Comparison of ENCODE assay signal across 1 cellular context in the genomic region with DNA sequence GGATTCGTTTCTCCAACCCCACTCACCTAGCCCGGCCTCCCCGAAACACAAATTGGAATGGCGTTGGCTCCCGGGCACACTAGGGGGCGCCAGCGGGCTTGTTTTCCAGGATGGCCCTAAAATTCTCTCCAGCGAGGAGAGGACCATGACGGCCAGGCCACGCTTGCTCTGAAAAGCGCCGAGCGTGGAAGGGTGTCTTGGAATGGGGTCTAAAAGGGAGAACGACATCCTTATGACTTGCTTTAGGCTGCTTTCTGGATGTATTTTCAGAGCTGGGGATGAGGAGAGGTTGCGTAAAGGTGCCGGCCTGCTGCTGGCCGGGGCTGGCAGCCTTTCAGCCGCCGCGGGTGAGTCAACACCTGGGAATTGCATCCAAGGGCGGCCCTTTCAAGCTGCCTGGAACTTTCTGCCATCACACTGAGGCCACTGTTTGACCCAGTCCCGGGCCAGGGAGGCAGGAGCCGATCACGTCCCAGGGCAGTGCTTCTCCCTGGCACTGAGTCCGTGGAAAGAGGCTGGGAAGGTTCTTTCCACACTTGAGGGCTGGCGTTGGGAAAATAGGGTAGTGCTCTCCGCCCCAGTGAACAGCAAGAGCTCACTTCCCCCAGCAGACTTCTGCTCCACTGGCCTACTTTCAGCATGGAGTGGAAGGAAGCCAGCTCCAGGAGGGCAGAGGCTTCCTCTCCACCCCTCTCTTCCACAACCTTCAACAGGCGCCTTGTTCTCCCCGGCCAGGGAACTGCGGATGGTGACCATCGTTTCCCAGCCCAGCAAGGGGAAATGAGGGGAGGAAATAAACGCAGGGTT.
TF ChIP-seq lines count a peak whose summit lies in the region.

No MANE protein-coding gene starts in this region.

TF ChIP-seq in HepG2, 621 proteins besides CTCF, POLR2A, EP300 and RAD21 (continued from another document and continues in another):
- TF ChIP-seq, protein P1, sequence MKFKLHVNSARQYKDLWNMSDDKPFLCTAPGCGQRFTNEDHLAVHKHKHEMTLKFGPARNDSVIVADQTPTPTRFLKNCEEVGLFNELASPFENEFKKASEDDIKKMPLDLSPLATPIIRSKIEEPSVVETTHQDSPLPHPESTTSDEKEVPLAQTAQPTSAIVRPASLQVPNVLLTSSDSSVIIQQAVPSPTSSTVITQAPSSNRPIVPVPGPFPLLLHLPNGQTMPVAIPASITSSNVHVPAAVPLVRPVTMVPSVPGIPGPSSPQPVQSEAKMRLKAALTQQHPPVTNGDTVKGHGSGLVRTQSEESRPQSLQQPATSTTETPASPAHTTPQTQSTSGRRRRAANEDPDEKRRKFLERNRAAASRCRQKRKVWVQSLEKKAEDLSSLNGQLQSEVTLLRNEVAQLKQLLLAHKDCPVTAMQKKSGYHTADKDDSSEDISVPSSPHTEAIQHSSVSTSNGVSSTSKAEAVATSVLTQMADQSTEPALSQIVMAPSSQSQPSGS (CRISPR knock-in tag; IDR thresholded peaks at IDR 0.05), result no peak; the same call in 1 of the 2 replicates
- TF ChIP-seq DNMT1 (CRISPR knock-in tag; IDR thresholded peaks at IDR 0.05) (no peak), ISX (CRISPR knock-in tag; conservative IDR thresholded peaks at IDR 0.05) (no peak), BRD4 (CRISPR knock-in tag; IDR thresholded peaks at IDR 0.05) (peak; percentile 62), ZNF337 (CRISPR knock-in tag; IDR thresholded peaks at IDR 0.05; ENCODE audit: borderline replicate concordance, low read depth) (peak; percentile 78; the same call in 1 of the 2 replicates), FOSL1 (CRISPR knock-in tag; IDR thresholded peaks at IDR 0.05; ENCODE audit: borderline replicate concordance) (peak; percentile 94), ZKSCAN1 (IDR thresholded peaks at IDR 0.05; ENCODE audit: low read length) (0 out of 2 replicates have a peak, but pooled peaks have one; percentile 16), SPEN (CRISPR knock-in tag; IDR thresholded peaks at IDR 0.05; ENCODE audit: low read depth) (peak; percentile 60), RBM39 (IDR thresholded peaks at IDR 0.05; ENCODE audit: low read depth, low read length, poor library complexity, severe bottlenecking) (peak; percentile 16), TEAD2 (CRISPR knock-in tag; IDR thresholded peaks at IDR 0.05) (no peak), CHD4 (IDR thresholded peaks at IDR 0.05; ENCODE audit: borderline replicate concordance, low read length) (no peak), IRF2 (CRISPR knock-in tag; IDR thresholded peaks at IDR 0.05) (peak; percentile 78), TEAD3 (CRISPR knock-in tag; optimal IDR thresholded peaks at IDR 0.05; ENCODE audit: borderline replicate concordance) (peak; percentile 92), TCF7 (IDR thresholded peaks at IDR 0.05; ENCODE audit: low read depth) (peak; percentile 96), PAWR (CRISPR knock-in tag; IDR thresholded peaks at IDR 0.05; ENCODE audit: borderline replicate concordance) (0 out of 2 replicates have a peak, but pooled peaks have one; percentile 86), ARID2 (CRISPR knock-in tag; IDR thresholded peaks at IDR 0.05; ENCODE audit: borderline replicate concordance) (no peak), ZBTB38 (CRISPR knock-in tag; IDR thresholded peaks at IDR 0.05) (peak; percentile 80; the same call in 1 of the 2 replicates), POGZ (CRISPR knock-in tag; IDR thresholded peaks at IDR 0.05) (no peak), U2AF1 (optimal IDR thresholded peaks at IDR 0.05; ENCODE audit: low read depth, low read length) (no peak), PITX1 (CRISPR knock-in tag; IDR thresholded peaks at IDR 0.05) (peak; percentile 64), RARG (CRISPR knock-in tag; IDR thresholded peaks at IDR 0.05; ENCODE audit: low read depth) (no peak; the same call in 1 of the 2 replicates), ZNF619 (CRISPR knock-in tag; IDR thresholded peaks at IDR 0.05) (no peak), SRY (CRISPR knock-in tag; IDR thresholded peaks at IDR 0.05) (peak; percentile 84; the same call in 1 of the 2 replicates), GTF2F1 (IDR thresholded peaks at IDR 0.05; ENCODE audit: low read length) (0 out of 2 replicates have a peak, but pooled peaks have one; percentile 26), ZNF703 (CRISPR knock-in tag; IDR thresholded peaks at IDR 0.05; ENCODE audit: borderline replicate concordance) (peak; percentile 78; the same call in 1 of the 2 replicates), MLLT10 (CRISPR knock-in tag; IDR thresholded peaks at IDR 0.05) (no peak), SMC3 (IDR thresholded peaks at IDR 0.05; ENCODE audit: low read length) (peak; percentile 41; the same call in 1 of the 2 replicates), SATB2 (CRISPR knock-in tag; IDR thresholded peaks at IDR 0.05) (no peak), ZNF746 (CRISPR knock-in tag; IDR thresholded peaks at IDR 0.05) (peak; percentile 86), ZNF460 (CRISPR knock-in tag; IDR thresholded peaks at IDR 0.05; ENCODE audit: borderline replicate concordance) (peak; percentile 46; the same call in 1 of the 2 replicates), MBD4 (IDR thresholded peaks at IDR 0.05; ENCODE audit: borderline replicate concordance, low read length) (no peak), ZNF124 (CRISPR knock-in tag; IDR thresholded peaks at IDR 0.05) (no peak), ZNF230 (CRISPR knock-in tag; IDR thresholded peaks at IDR 0.05) (peak; percentile 76; the same call in 1 of the 2 replicates), CREB1 (IDR thresholded peaks at IDR 0.05) (no peak), CREB1 (CRISPR knock-in tag; IDR thresholded peaks at IDR 0.05) (no peak)
- TF ChIP-seq, protein P2, sequence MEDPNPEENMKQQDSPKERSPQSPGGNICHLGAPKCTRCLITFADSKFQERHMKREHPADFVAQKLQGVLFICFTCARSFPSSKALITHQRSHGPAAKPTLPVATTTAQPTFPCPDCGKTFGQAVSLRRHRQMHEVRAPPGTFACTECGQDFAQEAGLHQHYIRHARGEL (CRISPR knock-in tag; IDR thresholded peaks at IDR 0.05), result no peak
- TF ChIP-seq, protein P3, sequence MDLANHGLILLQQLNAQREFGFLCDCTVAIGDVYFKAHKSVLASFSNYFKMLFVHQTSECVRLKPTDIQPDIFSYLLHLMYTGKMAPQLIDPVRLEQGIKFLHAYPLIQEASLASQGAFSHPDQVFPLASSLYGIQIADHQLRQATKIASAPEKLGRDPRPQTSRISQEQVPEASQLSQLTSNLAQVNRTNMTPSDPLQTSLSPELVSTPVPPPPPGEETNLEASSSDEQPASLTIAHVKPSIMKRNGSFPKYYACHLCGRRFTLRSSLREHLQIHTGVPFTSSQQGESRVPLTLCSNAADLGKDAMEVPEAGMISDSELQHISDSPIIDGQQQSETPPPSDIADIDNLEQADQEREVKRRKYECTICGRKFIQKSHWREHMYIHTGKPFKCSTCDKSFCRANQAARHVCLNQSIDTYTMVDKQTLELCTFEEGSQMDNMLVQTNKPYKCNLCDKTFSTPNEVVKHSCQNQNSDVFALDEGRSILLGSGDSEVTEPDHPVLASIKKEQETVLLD (CRISPR knock-in tag; IDR thresholded peaks at IDR 0.05; ENCODE audit: low read depth), result no peak
- TF ChIP-seq, protein P4, sequence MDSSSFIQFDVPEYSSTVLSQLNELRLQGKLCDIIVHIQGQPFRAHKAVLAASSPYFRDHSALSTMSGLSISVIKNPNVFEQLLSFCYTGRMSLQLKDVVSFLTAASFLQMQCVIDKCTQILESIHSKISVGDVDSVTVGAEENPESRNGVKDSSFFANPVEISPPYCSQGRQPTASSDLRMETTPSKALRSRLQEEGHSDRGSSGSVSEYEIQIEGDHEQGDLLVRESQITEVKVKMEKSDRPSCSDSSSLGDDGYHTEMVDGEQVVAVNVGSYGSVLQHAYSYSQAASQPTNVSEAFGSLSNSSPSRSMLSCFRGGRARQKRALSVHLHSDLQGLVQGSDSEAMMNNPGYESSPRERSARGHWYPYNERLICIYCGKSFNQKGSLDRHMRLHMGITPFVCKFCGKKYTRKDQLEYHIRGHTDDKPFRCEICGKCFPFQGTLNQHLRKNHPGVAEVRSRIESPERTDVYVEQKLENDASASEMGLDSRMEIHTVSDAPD (CRISPR knock-in tag; IDR thresholded peaks at IDR 0.05), result no peak; the same call in 1 of the 2 replicates
- TF ChIP-seq, protein P5, sequence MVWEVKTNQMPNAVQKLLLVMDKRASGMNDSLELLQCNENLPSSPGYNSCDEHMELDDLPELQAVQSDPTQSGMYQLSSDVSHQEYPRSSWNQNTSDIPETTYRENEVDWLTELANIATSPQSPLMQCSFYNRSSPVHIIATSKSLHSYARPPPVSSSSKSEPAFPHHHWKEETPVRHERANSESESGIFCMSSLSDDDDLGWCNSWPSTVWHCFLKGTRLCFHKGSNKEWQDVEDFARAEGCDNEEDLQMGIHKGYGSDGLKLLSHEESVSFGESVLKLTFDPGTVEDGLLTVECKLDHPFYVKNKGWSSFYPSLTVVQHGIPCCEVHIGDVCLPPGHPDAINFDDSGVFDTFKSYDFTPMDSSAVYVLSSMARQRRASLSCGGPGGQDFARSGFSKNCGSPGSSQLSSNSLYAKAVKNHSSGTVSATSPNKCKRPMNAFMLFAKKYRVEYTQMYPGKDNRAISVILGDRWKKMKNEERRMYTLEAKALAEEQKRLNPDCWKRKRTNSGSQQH (CRISPR knock-in tag; IDR thresholded peaks at IDR 0.05; ENCODE audit: low read depth), result no peak
- TF ChIP-seq, protein P6, sequence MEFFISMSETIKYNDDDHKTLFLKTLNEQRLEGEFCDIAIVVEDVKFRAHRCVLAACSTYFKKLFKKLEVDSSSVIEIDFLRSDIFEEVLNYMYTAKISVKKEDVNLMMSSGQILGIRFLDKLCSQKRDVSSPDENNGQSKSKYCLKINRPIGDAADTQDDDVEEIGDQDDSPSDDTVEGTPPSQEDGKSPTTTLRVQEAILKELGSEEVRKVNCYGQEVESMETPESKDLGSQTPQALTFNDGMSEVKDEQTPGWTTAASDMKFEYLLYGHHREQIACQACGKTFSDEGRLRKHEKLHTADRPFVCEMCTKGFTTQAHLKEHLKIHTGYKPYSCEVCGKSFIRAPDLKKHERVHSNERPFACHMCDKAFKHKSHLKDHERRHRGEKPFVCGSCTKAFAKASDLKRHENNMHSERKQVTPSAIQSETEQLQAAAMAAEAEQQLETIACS (CRISPR knock-in tag; IDR thresholded peaks at IDR 0.05), result no peak
- TF ChIP-seq, protein P7, sequence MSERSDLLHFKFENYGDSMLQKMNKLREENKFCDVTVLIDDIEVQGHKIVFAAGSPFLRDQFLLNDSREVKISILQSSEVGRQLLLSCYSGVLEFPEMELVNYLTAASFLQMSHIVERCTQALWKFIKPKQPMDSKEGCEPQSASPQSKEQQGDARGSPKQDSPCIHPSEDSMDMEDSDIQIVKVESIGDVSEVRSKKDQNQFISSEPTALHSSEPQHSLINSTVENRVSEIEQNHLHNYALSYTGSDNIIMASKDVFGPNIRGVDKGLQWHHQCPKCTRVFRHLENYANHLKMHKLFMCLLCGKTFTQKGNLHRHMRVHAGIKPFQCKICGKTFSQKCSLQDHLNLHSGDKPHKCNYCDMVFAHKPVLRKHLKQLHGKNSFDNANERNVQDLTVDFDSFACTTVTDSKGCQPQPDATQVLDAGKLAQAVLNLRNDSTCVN (CRISPR knock-in tag; IDR thresholded peaks at IDR 0.05; ENCODE audit: borderline replicate concordance), result no peak
- TF ChIP-seq, protein P8, sequence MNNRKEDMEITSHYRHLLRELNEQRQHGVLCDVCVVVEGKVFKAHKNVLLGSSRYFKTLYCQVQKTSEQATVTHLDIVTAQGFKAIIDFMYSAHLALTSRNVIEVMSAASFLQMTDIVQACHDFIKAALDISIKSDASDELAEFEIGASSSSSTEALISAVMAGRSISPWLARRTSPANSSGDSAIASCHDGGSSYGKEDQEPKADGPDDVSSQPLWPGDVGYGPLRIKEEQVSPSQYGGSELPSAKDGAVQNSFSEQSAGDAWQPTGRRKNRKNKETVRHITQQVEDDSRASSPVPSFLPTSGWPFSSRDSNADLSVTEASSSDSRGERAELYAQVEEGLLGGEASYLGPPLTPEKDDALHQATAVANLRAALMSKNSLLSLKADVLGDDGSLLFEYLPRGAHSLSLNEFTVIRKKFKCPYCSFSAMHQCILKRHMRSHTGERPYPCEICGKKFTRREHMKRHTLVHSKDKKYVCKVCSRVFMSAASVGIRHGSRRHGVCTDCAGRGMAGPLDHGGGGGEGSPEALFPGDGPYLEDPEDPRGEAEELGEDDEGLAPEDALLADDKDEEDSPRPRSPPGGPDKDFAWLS (CRISPR knock-in tag; IDR thresholded peaks at IDR 0.05; ENCODE audit: borderline replicate concordance), result no peak
- TF ChIP-seq, protein P9, sequence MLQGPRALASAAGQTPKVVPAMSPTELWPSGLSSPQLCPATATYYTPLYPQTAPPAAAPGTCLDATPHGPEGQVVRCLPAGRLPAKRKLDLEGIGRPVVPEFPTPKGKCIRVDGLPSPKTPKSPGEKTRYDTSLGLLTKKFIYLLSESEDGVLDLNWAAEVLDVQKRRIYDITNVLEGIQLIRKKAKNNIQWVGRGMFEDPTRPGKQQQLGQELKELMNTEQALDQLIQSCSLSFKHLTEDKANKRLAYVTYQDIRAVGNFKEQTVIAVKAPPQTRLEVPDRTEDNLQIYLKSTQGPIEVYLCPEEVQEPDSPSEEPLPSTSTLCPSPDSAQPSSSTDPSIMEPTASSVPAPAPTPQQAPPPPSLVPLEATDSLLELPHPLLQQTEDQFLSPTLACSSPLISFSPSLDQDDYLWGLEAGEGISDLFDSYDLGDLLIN (CRISPR knock-in tag; IDR thresholded peaks at IDR 0.05; ENCODE audit: borderline replicate concordance), result no peak
- TF ChIP-seq, protein P10, sequence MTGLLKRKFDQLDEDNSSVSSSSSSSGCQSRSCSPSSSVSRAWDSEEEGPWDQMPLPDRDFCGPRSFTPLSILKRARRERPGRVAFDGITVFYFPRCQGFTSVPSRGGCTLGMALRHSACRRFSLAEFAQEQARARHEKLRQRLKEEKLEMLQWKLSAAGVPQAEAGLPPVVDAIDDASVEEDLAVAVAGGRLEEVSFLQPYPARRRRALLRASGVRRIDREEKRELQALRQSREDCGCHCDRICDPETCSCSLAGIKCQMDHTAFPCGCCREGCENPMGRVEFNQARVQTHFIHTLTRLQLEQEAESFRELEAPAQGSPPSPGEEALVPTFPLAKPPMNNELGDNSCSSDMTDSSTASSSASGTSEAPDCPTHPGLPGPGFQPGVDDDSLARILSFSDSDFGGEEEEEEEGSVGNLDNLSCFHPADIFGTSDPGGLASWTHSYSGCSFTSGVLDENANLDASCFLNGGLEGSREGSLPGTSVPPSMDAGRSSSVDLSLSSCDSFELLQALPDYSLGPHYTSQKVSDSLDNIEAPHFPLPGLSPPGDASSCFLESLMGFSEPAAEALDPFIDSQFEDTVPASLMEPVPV (CRISPR knock-in tag; IDR thresholded peaks at IDR 0.05), result peak; percentile 87; the same call in 1 of the 2 replicates
